8 cellular contexts compared by ENCODE assay signal in genomic region chr17:81512560-81512983, GRCh38. TPM values are rescaled to one million over a fixed set of nuclear protein-coding genes. Genes with fewer than 3 reads are reported as not detected.
DNase-seq lines count a peak whose midpoint lies in the region; ATAC-seq and TF ChIP-seq lines count a peak whose summit lies in the region.

Gene ACTG1, minus strand, starts transcription at chr17:81512799. Its CDS starts 445 bp downstream, at chr17:81512354.

- DNase-seq in GM04503 (ENCODE audit: low read depth) (peak; percentile 67), NCI-H1694 (lab: John Stamatoyannopoulos, UW) (peak; percentile 77), left ventricle myocardium superior (peak; percentile 96), psoas muscle (peak; percentile 93 to 97), ureter (ENCODE audit: low spot score) (peak; percentile 96)

- peak within 1 kb of the TSS; percentile 86 for H3K4me3 ChIP-seq in psoas muscle

- ATAC-seq in HG02763 (IDR thresholded peaks at IDR 0.05; ENCODE audit: unreplicated experiment) (peak; percentile 44), left ventricle myocardium superior (peak; percentile 68), psoas muscle (peak; percentile 63 to 73 (median 70))

- no peak for TF ChIP-seq CTCF in psoas muscle (IDR thresholded peaks at IDR 0.05)

- H3K27ac ChIP-seq in angular gyrus (ENCODE audit: low read depth, low read length) (peak within 1 kb of the TSS; percentile 93), psoas muscle (peak within 1 kb of the TSS; percentile 100)

- no peaks in the 10 kb centered on the region for H3K27me3 ChIP-seq in psoas muscle (ENCODE audit: insufficient read depth in 3 of 3, low read length in 2 of 3)

- WGBS in psoas muscle, 3 donors: 0 to 1% (median 0%) methylated on average over 10 to 60 of the region's 60 CpGs

- peaks cover 23% of the 10 kb centered on the region for H3K4me1 ChIP-seq in psoas muscle

- intact Hi-C loops in T-helper 2 cell treated with Interferon-gamma antibody and Interleukin-4, amounts not matched to agents 100 ng/mL and 5 ng/mL, for 36 hours (cut with micrococcal nuclease): loop anchor here (2.0 to 5.0 kb wide), 5 partner anchors 26 to 1715 kb away; partner anchors contain the start of genes BAHCC1, CBX8 and P4HB
- intact Hi-C loops in left ventricle myocardium superior (cut with micrococcal nuclease) (no loop called here), psoas muscle (cut with DNase I) (loop anchor here (2.0 kb wide), 2 partner anchors 118 to 120 kb away; partner anchors contain the start of gene BAHCC1 (in 1 of the 2))

- no peaks in the 10 kb centered on the region for H3K9me3 ChIP-seq in psoas muscle

- H3K36me3 ChIP-seq in psoas muscle (ENCODE audit: insufficient read depth in 1 of 2, low read depth in 1 of 2): peaks cover 11 to 34% of the 10 kb centered on the region in 2 donors

RNA-seq across cellular contexts. Expression of gene ACTG1, which starts in this region (rescaled TPM):
- total RNA-seq in T-helper 2 cell treated with Interferon-gamma antibody and Interleukin-4, amounts not matched to agents 100 ng/mL and 5 ng/mL, for 36 hours: 5,454 and 5,595 TPM in 2 replicates
- total RNA-seq in left ventricle myocardium superior (357 TPM), psoas muscle (100 to 1,000 TPM; 341 to 567 (median 431) TPM), ureter (3,857 TPM)
- 100 to 1,000 TPM; 150 to 620 (median 219) TPM for polyA plus RNA-seq in psoas muscle

Comparison
In these comparisons a context has a peak if more than half of its experiments do, and no peak if none do; other contexts are left out.
1. Peak in every context shown above with its lines: DNase-seq, ATAC-seq, H3K4me3 ChIP-seq and H3K27ac ChIP-seq.